In genomic region chr6:4102687-4103244, GRCh38 we compare ENCODE assay signal across 18 cellular contexts. TPM values are rescaled to one million over a fixed set of nuclear protein-coding genes. Genes with fewer than 3 reads are reported as not detected.
DNase-seq lines count a peak whose midpoint lies in the region; ATAC-seq, FAIRE-seq and TF ChIP-seq lines count a peak whose summit lies in the region.
"Had no signal": no experiment of that assay in that cellular context is flagged by ENCODE, and none has a peak within 500 bp of the region (broad histone marks: within the 10 kb centered on the region; RNA-seq: fewer than 3 reads in every experiment).

No MANE protein-coding gene starts in this region.

- H3K4me1 ChIP-seq in HepG2 (ENCODE audit: insufficient read depth, low read length), result peaks cover 76% of the 10 kb centered on the region
- H3K4me1 ChIP-seq: upper lobe of left lung had no signal

- FAIRE-seq in HepG2 (lab: Jason Lieb, UNC), result peak; percentile 96
- FAIRE-seq: GM12891, H1 had no signal

- TF ChIP-seq EP300 in HepG2 (IDR thresholded peaks at IDR 0.05; ENCODE audit: low read depth in 2 of 2, low read length in 2 of 2), result peak; percentile 88 to 91; a peak in 3 of 4 replicates
- TF ChIP-seq EP300 in HepG2 (CRISPR knock-in tag; IDR thresholded peaks at IDR 0.05; ENCODE audit: borderline replicate concordance), result peak; percentile 91

- H4K20me1 ChIP-seq in HepG2 (ENCODE audit: insufficient read depth, low read length), result no peaks in the 10 kb centered on the region

- peak; percentile 96 for ATAC-seq in HepG2
- no peak for ATAC-seq in HG03025 (IDR thresholded peaks at IDR 0.05; ENCODE audit: low FRiP score, unreplicated experiment)
- ATAC-seq: activated CD4-positive, CD25-positive, alpha-beta regulatory T cell treated with anti-CD3 and anti-CD28 coated beads, Interleukin-2, amount 50 U/mL, for 24 hours; CD8-positive, alpha-beta T cell had no signal

- in situ Hi-C loops in HepG2 (cut with HindIII; ENCODE audit: extremely low pct_ligation_motif_present, low pct_unique_long_range_greater_than_20kb), result no loop called here

- no peaks in the 10 kb centered on the region for H3K9me3 ChIP-seq in HepG2 (ENCODE audit: low read length)
- H3K9me3 ChIP-seq: upper lobe of left lung had no signal

- H3K9ac ChIP-seq in HepG2 (ENCODE audit: insufficient read depth, low read depth, low read length), result peak overlapping the region; percentile 12; the same call in 1 of the 2 replicates

- H3K79me2 ChIP-seq in HepG2 (ENCODE audit: insufficient read depth, low read length), result no peaks in the 10 kb centered on the region

- POLR2A ChIA-PET in HepG2 (lab: Yijun Ruan, JAX), result interaction anchor here (0.9 to 1.6 kb wide), 3 partner anchors 33 to 82 kb away, joined by 3 to 5 read pairs (median 4); partner anchors contain the start of gene ECI2

- peak; percentile 22; the same call in 1 of the 2 replicates for TF ChIP-seq CTCF in HepG2 (CRISPR knock-in tag; IDR thresholded peaks at IDR 0.05)

- H2AFZ ChIP-seq in HepG2 (ENCODE audit: low read length), result no peak overlapping the region

- peak overlapping the region; percentile 58 for H3K27ac ChIP-seq in HepG2 (ENCODE audit: extremely low read length, insufficient read depth, low read length)
- H3K27ac ChIP-seq: skin epidermis, upper lobe of left lung had no signal

- intact Hi-C loops in HepG2 (cut with micrococcal nuclease; ENCODE audit: unreplicated experiment), result no loop called here

- TF ChIP-seq POLR2A in HepG2 (IDR thresholded peaks at IDR 0.05; ENCODE audit: insufficient read depth in 1 of 2, low read depth in 2 of 2, low read length in 2 of 2), result no peak

- no TSS peak for BruUV-seq in HepG2 (replicated peaks; lab: Mats Ljungman, UMichigan)

- 1% methylated on average over 5 of the region's 6 CpGs for WGBS in HepG2 (ENCODE audit: low lambda C conversion rate)

- peak overlapping the region in 2 of 3 experiments; percentile 3 to 25; a peak in 1 of 6 replicates for H3K4me3 ChIP-seq in HepG2 (replicated peaks in 1 of 3; ENCODE audit: insufficient read depth in 1 of 3, low read depth in 2 of 3, low read length in 3 of 3)
- H3K4me3 ChIP-seq: skin epidermis, upper lobe of left lung had no signal

- peak overlapping the region; percentile 66 for H3K4me2 ChIP-seq in HepG2 (ENCODE audit: low read depth, low read length)

- H3K27me3 ChIP-seq in HepG2 (ENCODE audit: control insufficient read depth in 1 of 2, insufficient read depth in 2 of 2, low read length in 2 of 2), result no peaks in the 10 kb centered on the region
- H3K27me3 ChIP-seq: upper lobe of left lung had no signal

- no peaks in the 10 kb centered on the region for H3K36me3 ChIP-seq in HepG2 (replicated peaks in 1 of 2; ENCODE audit: control insufficient read depth in 1 of 2, insufficient read depth in 2 of 2, low read length in 2 of 2)
- H3K36me3 ChIP-seq: upper lobe of left lung had no signal

- DNase-seq in D341Med (ENCODE audit: low spot score), result peak; percentile 89
- peak; percentile 86 for DNase-seq in NCI-H146 (lab: John Stamatoyannopoulos, UW)
- peak; percentile 83 for DNase-seq in NCI-H748 (lab: John Stamatoyannopoulos, UW; ENCODE audit: unreplicated experiment)
- DNase-seq in HepG2 (ENCODE audit: low spot score), result peak; percentile 98
- DNase-seq in NCI-H526 treated with DMSO at 0.1 percent for 48 hours (lab: John Stamatoyannopoulos, UW), result no peak
- no peak for DNase-seq in NCI-H2029 (lab: John Stamatoyannopoulos, UW)
- DNase-seq in glomerular visceral epithelial cell (ENCODE audit: extremely low spot score), result no peak
- DNase-seq: ACHN; CD8-positive, alpha-beta T cell; occipital lobe; stimulated activated naive CD4-positive, alpha-beta T cell; T-helper 1 cell; upper lobe of left lung had no signal

- TF ChIP-seq RAD21 in HepG2 (CRISPR knock-in tag; IDR thresholded peaks at IDR 0.05), result peak; percentile 25; the same call in 1 of the 2 replicates

- CTCF ChIA-PET in HepG2 (lab: Yijun Ruan, JAX; ENCODE audit: low intra/inter-chr PET ratio, low total read pairs), result no interaction called here

TF ChIP-seq in HepG2, 621 proteins besides CTCF, POLR2A, EP300 and RAD21 (continues in another document):
- TF ChIP-seq HIC2 (CRISPR knock-in tag; IDR thresholded peaks at IDR 0.05; ENCODE audit: low read depth) (peak; percentile 77), MZF1 (CRISPR knock-in tag; IDR thresholded peaks at IDR 0.05; ENCODE audit: borderline replicate concordance) (no peak), RARA (CRISPR knock-in tag; IDR thresholded peaks at IDR 0.05) (peak; percentile 99), ZNF704 (CRISPR knock-in tag; IDR thresholded peaks at IDR 0.05; ENCODE audit: borderline replicate concordance) (no peak), MEF2D (CRISPR knock-in tag; IDR thresholded peaks at IDR 0.05) (peak; percentile 96), ZNF567 (CRISPR knock-in tag; IDR thresholded peaks at IDR 0.05; ENCODE audit: borderline replicate concordance) (no peak)

RNA-seq across cellular contexts. Expression of gene FAM217A, which starts 23.8 kb away (rescaled TPM):
- not detected in 2 replicates for total RNA-seq in HepG2 (2016; rRNA removed; fragmentation: Illumina TruSeq; extraction: Trizol)
- not detected in 2 replicates for total RNA-seq in HepG2 (2016; cell fraction: cytosol; rRNA removed; fragmentation: Illumina TruSeq; extraction: Trizol; ENCODE audit: low read depth)
- total RNA-seq in HepG2 (2016; cell fraction: insoluble cytoplasmic fraction; rRNA removed; fragmentation: Illumina TruSeq; extraction: Trizol), result not detected in 2 replicates
- not detected in 2 replicates for total RNA-seq in HepG2 (2016; cell fraction: membrane; rRNA removed; fragmentation: Illumina TruSeq; extraction: Trizol)
- not detected in 2 replicates for total RNA-seq in HepG2 (2016; cell fraction: nucleus; rRNA removed; fragmentation: Illumina TruSeq; extraction: Trizol)
- polyA plus RNA-seq in HepG2 (2011; rRNA removed), result not detected in 2 replicates
- not detected in 2 replicates for polyA plus RNA-seq in HepG2 (2011; cell fraction: cytosol; rRNA removed)
- not detected in 2 replicates for polyA plus RNA-seq in HepG2 (2011; cell fraction: nucleus; rRNA removed)
- polyA plus RNA-seq in HepG2 (2012), result not detected in 2 replicates
- polyA plus RNA-seq in HepG2 (2016; cell fraction: cytosol; fragmentation: Illumina TruSeq; extraction: Trizol; ENCODE audit: low read depth), result not detected in 2 replicates
- not detected in 2 replicates for polyA plus RNA-seq in HepG2 (2016; cell fraction: insoluble cytoplasmic fraction; fragmentation: Illumina TruSeq; extraction: Trizol; ENCODE audit: low read depth)
- not detected in 2 replicates for polyA plus RNA-seq in HepG2 (2016; cell fraction: membrane; fragmentation: Illumina TruSeq; extraction: Trizol; ENCODE audit: low read depth)
- polyA plus RNA-seq in HepG2 (2016; cell fraction: nucleus; fragmentation: Illumina TruSeq; extraction: Trizol; ENCODE audit: insufficient read depth, low read depth), result not detected in 2 replicates
- not detected in 2 replicates for polyA minus RNA-seq in HepG2 (2011; rRNA and poly(A)+ RNA removed; ENCODE audit: low replicate concordance)
- polyA minus RNA-seq in HepG2 (2011; cell fraction: cytosol; rRNA and poly(A)+ RNA removed), result not detected in 2 replicates
- not detected in 2 replicates for polyA minus RNA-seq in HepG2 (2011; cell fraction: nucleus; rRNA and poly(A)+ RNA removed)
- total RNA-seq: CD8-positive, alpha-beta T cell; H1; occipital lobe; upper lobe of left lung had no signal

RNA-seq across cellular contexts. Expression of gene ECI2, which starts 32.6 kb away (rescaled TPM):
- total RNA-seq in HepG2 (2016; rRNA removed; fragmentation: Illumina TruSeq; extraction: Trizol), result 228 and 337 TPM in 2 replicates
- 142 and 170 TPM in 2 replicates for total RNA-seq in HepG2 (2016; cell fraction: cytosol; rRNA removed; fragmentation: Illumina TruSeq; extraction: Trizol; ENCODE audit: low read depth)
- total RNA-seq in HepG2 (2016; cell fraction: insoluble cytoplasmic fraction; rRNA removed; fragmentation: Illumina TruSeq; extraction: Trizol), result 226 and 334 TPM in 2 replicates
- 239 and 268 TPM in 2 replicates for total RNA-seq in HepG2 (2016; cell fraction: membrane; rRNA removed; fragmentation: Illumina TruSeq; extraction: Trizol)
- total RNA-seq in HepG2 (2016; cell fraction: nucleus; rRNA removed; fragmentation: Illumina TruSeq; extraction: Trizol), result 94.6 and 110 TPM in 2 replicates
- 78.5 and 80.2 TPM in 2 replicates for polyA plus RNA-seq in HepG2 (2011; rRNA removed)
- 78.1 and 113 TPM in 2 replicates for polyA plus RNA-seq in HepG2 (2011; cell fraction: cytosol; rRNA removed)
- polyA plus RNA-seq in HepG2 (2011; cell fraction: nucleus; rRNA removed), result 59.3 and 69.8 TPM in 2 replicates
- 166 and 277 TPM in 2 replicates for polyA plus RNA-seq in HepG2 (2012)
- polyA plus RNA-seq in HepG2 (2016; cell fraction: cytosol; fragmentation: Illumina TruSeq; extraction: Trizol; ENCODE audit: low read depth), result 173 and 229 TPM in 2 replicates
- polyA plus RNA-seq in HepG2 (2016; cell fraction: insoluble cytoplasmic fraction; fragmentation: Illumina TruSeq; extraction: Trizol; ENCODE audit: low read depth), result 354 and 362 TPM in 2 replicates
- polyA plus RNA-seq in HepG2 (2016; cell fraction: membrane; fragmentation: Illumina TruSeq; extraction: Trizol; ENCODE audit: low read depth), result 225 and 255 TPM in 2 replicates
- polyA plus RNA-seq in HepG2 (2016; cell fraction: nucleus; fragmentation: Illumina TruSeq; extraction: Trizol; ENCODE audit: insufficient read depth, low read depth), result 139 and 150 TPM in 2 replicates
- 40.9 and 50.3 TPM in 2 replicates for polyA minus RNA-seq in HepG2 (2011; rRNA and poly(A)+ RNA removed; ENCODE audit: low replicate concordance)
- polyA minus RNA-seq in HepG2 (2011; cell fraction: cytosol; rRNA and poly(A)+ RNA removed), result 68.2 and 70.5 TPM in 2 replicates
- 62.2 and 98.1 TPM in 2 replicates for polyA minus RNA-seq in HepG2 (2011; cell fraction: nucleus; rRNA and poly(A)+ RNA removed)

Comparison
In these comparisons a context has a peak if more than half of its experiments do, and no peak if none do; other contexts are left out.
1. DNase-seq: peak in D341Med (single experiment), NCI-H146 (single experiment), NCI-H748 (single experiment) and HepG2 (single experiment); none in NCI-H526 treated with DMSO at 0.1 percent for 48 hours (single experiment), NCI-H2029 (single experiment) and glomerular visceral epithelial cell (single experiment).